Comparison of ENCODE assay signal across 9 cellular contexts in the genomic region with DNA sequence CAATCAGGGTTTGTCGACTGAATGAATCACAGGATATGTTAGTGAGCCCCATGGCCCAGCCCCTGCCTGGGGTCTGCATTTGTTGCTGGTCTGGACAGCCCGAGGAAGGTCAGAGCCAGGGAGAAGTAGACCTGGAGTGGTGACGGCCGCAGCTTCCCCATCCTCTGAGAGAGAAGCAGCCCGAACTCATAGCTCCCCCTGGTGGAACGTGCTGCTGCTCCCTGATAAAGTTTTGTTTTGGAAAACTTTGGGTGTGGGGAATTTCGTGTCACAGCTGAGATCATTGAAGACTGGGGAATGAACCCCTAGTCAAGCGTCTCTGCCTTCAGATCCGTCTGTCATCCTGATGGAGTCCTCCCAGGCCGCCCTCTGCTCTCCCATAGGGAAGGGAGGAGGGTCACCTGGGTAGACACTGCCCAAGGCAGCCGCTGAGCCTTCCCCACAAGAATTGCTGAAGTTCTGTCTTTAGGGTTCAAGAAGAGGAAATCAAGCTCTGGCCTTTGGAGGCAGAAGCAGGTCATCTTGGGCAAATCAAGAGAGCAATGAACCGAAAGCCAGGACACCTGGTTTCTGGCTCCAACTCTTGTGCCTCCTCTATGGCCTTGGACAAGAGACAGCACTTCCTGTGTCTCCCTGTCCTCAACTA.
DNase-seq lines count a peak whose midpoint lies in the region; ATAC-seq and TF ChIP-seq lines count a peak whose summit lies in the region.
"Had no signal": no experiment of that assay in that cellular context is flagged by ENCODE, and none has a peak within 500 bp of the region (broad histone marks: within the 10 kb centered on the region; RNA-seq: fewer than 3 reads in every experiment).

No MANE protein-coding gene starts in this region.

- H3K27me3 ChIP-seq in kidney epithelial cell (ENCODE audit: control insufficient read depth, insufficient read depth, low read length): peaks cover 14% of the 10 kb centered on the region

- H3K36me3 ChIP-seq in kidney epithelial cell (ENCODE audit: control insufficient read depth, insufficient read depth, low read length): no peaks in the 10 kb centered on the region

- TF ChIP-seq CTCF in astrocyte of the spinal cord (IDR thresholded peaks at IDR 0.05; ENCODE audit: low read depth, low read length) (peak; percentile 79), kidney epithelial cell (IDR thresholded peaks at IDR 0.05; ENCODE audit: insufficient read depth, low read length, poor library complexity, severe bottlenecking) (peak; percentile 60)

- ATAC-seq in HG02759 (IDR thresholded peaks at IDR 0.05; ENCODE audit: unreplicated experiment): no peak

- no peak overlapping the region for H3K4me3 ChIP-seq in astrocyte of the spinal cord (ENCODE audit: low read depth, low read length)
- H3K4me3 ChIP-seq in kidney epithelial cell (ENCODE audit: low read depth, low read length): no peak overlapping the region

- in situ Hi-C loops in KBM-7 (cut with MboI; ENCODE audit: low pct_unique_long_range_greater_than_20kb, low sequenced_read_pairs): no loop called here
- in situ Hi-C loops in astrocyte of the spinal cord (cut with HindIII; ENCODE audit: low sequenced_read_pairs): no loop called here

- DNase-seq in EH (ENCODE audit: low read depth) (peak; percentile 22), KBM-7 (peak; percentile 51), astrocyte of the spinal cord (ENCODE audit: low read depth, low spot score) (no peak), kidney epithelial cell (ENCODE audit: low read depth) (no peak), NCI-H1105 treated with DMSO at 0.1 percent for 48 hours (lab: John Stamatoyannopoulos, UW) (no peak), DMS153 treated with DMSO at 0.1 percent for 48 hours (lab: John Stamatoyannopoulos, UW; ENCODE audit: unreplicated experiment) (no peak)
- DNase-seq in central memory CD4-positive, alpha-beta T cell: no peak
- DNase-seq: left cardiac atrium had no signal

Comparison
In these comparisons a context has a peak if more than half of its experiments do, and no peak if none do; other contexts are left out.
1. DNase-seq: peak in EH (single experiment) and KBM-7 (single experiment); none in astrocyte of the spinal cord (single experiment), kidney epithelial cell (single experiment), NCI-H1105 treated with DMSO at 0.1 percent for 48 hours (single experiment), DMS153 treated with DMSO at 0.1 percent for 48 hours (single experiment) and central memory CD4-positive, alpha-beta T cell (single experiment).